2 cellular contexts compared by ENCODE assay signal in the genomic region with DNA sequence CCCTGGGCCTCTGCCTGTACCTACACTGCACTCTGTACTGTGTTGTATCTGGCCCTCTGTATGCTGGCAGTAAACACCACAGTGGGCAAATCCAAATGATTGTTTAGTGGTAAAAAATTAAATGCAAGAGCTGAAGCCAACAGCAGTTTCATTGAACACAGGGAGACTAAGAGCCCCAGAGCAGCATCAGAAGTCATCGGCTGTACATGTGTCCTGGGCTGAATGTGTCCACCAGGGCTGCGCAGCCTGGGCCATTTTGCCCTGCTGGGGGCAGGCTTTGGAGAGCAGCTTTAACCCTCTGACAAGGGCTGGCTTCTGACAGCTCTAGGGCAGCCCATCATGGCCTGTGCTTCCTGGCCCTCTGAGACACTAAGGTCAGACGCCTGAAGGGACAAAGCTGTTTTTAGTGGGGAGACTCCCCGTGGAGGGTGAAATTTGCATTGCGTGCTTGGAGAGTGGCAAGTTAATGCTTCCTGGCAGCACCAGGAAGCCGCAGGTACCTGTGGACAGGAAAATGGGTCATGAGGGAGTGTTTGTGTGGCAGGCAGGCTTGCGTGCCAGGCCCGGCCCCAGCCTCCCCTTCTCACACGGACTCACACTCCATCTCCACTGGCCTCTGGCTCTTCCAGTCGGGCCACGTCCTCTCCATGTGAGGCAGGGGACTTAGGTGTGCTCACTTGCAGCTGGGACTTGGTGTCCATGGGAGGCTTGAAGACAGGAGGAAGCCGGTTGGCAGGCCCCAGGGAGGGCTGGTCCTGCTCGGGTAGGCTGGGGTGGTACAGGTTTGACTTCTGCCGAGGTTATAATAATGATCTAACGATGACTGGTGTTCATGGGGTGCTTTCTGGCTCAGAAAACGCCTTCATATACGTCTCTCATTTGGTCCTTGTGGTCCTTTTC.
TF ChIP-seq lines count a peak whose summit lies in the region.

No MANE protein-coding gene starts in this region.

TF ChIP-seq in HCT116, 20 proteins besides CTCF, POLR2A, EP300 and RAD21 (continued from another document):
- TF ChIP-seq YY1 (IDR thresholded peaks at IDR 0.05; ENCODE audit: extremely low read depth, insufficient replicate concordance, low read depth, low read length) (no peak), SIN3A (IDR thresholded peaks at IDR 0.05; ENCODE audit: low read depth) (no peak), CEBPB (IDR thresholded peaks at IDR 0.05; ENCODE audit: low read depth) (no peak), ELF1 (IDR thresholded peaks at IDR 0.05; ENCODE audit: borderline replicate concordance, low read depth) (no peak), SRF (IDR thresholded peaks at IDR 0.05; ENCODE audit: low read depth) (no peak), TCF7L2 (IDR thresholded peaks at IDR 0.05; ENCODE audit: borderline replicate concordance, extremely low read depth, insufficient read depth, insufficient read length) (no peak), EZH2phosphoT487 (IDR thresholded peaks at IDR 0.05; ENCODE audit: borderline replicate concordance) (no peak), ZFX (IDR thresholded peaks at IDR 0.05) (no peak), JUND (IDR thresholded peaks at IDR 0.05) (no peak)
- TF ChIP-seq, protein P1, sequence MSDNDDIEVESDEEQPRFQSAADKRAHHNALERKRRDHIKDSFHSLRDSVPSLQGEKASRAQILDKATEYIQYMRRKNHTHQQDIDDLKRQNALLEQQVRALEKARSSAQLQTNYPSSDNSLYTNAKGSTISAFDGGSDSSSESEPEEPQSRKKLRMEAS (IDR thresholded peaks at IDR 0.05) = no peak

TF ChIP-seq in WTC11, 78 proteins besides CTCF, POLR2A, EP300 and RAD21 (continued from another document):
- TF ChIP-seq, protein P2, sequence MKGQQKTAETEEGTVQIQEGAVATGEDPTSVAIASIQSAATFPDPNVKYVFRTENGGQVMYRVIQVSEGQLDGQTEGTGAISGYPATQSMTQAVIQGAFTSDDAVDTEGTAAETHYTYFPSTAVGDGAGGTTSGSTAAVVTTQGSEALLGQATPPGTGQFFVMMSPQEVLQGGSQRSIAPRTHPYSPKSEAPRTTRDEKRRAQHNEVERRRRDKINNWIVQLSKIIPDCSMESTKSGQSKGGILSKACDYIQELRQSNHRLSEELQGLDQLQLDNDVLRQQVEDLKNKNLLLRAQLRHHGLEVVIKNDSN (CRISPR knock-in tag; IDR thresholded peaks at IDR 0.05) = no peak
- no peak for TF ChIP-seq FOXP1 (CRISPR knock-in tag; IDR thresholded peaks at IDR 0.05; ENCODE audit: borderline replicate concordance)
- TF ChIP-seq, protein P3, sequence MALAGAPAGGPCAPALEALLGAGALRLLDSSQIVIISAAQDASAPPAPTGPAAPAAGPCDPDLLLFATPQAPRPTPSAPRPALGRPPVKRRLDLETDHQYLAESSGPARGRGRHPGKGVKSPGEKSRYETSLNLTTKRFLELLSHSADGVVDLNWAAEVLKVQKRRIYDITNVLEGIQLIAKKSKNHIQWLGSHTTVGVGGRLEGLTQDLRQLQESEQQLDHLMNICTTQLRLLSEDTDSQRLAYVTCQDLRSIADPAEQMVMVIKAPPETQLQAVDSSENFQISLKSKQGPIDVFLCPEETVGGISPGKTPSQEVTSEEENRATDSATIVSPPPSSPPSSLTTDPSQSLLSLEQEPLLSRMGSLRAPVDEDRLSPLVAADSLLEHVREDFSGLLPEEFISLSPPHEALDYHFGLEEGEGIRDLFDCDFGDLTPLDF (CRISPR knock-in tag; IDR thresholded peaks at IDR 0.05) = no peak
- no peak for TF ChIP-seq SMAD3 (CRISPR knock-in tag; IDR thresholded peaks at IDR 0.05; ENCODE audit: borderline replicate concordance)
- TF ChIP-seq ESRRA (CRISPR knock-in tag; IDR thresholded peaks at IDR 0.05; ENCODE audit: borderline replicate concordance) = no peak
- TF ChIP-seq JUN (CRISPR knock-in tag; IDR thresholded peaks at IDR 0.05) = no peak
